Comparison of ENCODE assay signal across 1 cellular context in the genomic region with DNA sequence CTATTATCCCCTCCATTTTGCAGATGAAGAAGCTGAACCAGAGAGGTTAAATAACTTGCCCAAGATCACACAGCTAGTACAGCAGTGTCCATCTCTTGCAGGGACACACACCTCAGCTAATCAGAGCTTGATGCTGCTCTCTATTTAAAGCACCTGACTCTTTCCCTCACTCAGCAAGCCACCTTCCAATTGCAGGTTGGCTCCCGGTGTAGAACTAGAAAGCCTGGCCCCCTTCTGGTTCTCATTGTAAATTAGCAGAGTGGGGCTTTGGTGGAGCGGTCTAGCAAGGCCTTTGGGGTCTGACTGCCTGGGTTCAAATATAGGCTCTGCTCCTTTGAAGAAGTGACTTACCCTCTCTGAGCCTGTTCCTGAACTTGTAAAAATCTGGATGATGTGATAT.
TF ChIP-seq lines count a peak whose summit lies in the region.

No MANE protein-coding gene starts in this region.

TF ChIP-seq in GM23338, 12 proteins besides CTCF, POLR2A, EP300 and RAD21 (continued from another document):
- TF ChIP-seq, protein P1, sequence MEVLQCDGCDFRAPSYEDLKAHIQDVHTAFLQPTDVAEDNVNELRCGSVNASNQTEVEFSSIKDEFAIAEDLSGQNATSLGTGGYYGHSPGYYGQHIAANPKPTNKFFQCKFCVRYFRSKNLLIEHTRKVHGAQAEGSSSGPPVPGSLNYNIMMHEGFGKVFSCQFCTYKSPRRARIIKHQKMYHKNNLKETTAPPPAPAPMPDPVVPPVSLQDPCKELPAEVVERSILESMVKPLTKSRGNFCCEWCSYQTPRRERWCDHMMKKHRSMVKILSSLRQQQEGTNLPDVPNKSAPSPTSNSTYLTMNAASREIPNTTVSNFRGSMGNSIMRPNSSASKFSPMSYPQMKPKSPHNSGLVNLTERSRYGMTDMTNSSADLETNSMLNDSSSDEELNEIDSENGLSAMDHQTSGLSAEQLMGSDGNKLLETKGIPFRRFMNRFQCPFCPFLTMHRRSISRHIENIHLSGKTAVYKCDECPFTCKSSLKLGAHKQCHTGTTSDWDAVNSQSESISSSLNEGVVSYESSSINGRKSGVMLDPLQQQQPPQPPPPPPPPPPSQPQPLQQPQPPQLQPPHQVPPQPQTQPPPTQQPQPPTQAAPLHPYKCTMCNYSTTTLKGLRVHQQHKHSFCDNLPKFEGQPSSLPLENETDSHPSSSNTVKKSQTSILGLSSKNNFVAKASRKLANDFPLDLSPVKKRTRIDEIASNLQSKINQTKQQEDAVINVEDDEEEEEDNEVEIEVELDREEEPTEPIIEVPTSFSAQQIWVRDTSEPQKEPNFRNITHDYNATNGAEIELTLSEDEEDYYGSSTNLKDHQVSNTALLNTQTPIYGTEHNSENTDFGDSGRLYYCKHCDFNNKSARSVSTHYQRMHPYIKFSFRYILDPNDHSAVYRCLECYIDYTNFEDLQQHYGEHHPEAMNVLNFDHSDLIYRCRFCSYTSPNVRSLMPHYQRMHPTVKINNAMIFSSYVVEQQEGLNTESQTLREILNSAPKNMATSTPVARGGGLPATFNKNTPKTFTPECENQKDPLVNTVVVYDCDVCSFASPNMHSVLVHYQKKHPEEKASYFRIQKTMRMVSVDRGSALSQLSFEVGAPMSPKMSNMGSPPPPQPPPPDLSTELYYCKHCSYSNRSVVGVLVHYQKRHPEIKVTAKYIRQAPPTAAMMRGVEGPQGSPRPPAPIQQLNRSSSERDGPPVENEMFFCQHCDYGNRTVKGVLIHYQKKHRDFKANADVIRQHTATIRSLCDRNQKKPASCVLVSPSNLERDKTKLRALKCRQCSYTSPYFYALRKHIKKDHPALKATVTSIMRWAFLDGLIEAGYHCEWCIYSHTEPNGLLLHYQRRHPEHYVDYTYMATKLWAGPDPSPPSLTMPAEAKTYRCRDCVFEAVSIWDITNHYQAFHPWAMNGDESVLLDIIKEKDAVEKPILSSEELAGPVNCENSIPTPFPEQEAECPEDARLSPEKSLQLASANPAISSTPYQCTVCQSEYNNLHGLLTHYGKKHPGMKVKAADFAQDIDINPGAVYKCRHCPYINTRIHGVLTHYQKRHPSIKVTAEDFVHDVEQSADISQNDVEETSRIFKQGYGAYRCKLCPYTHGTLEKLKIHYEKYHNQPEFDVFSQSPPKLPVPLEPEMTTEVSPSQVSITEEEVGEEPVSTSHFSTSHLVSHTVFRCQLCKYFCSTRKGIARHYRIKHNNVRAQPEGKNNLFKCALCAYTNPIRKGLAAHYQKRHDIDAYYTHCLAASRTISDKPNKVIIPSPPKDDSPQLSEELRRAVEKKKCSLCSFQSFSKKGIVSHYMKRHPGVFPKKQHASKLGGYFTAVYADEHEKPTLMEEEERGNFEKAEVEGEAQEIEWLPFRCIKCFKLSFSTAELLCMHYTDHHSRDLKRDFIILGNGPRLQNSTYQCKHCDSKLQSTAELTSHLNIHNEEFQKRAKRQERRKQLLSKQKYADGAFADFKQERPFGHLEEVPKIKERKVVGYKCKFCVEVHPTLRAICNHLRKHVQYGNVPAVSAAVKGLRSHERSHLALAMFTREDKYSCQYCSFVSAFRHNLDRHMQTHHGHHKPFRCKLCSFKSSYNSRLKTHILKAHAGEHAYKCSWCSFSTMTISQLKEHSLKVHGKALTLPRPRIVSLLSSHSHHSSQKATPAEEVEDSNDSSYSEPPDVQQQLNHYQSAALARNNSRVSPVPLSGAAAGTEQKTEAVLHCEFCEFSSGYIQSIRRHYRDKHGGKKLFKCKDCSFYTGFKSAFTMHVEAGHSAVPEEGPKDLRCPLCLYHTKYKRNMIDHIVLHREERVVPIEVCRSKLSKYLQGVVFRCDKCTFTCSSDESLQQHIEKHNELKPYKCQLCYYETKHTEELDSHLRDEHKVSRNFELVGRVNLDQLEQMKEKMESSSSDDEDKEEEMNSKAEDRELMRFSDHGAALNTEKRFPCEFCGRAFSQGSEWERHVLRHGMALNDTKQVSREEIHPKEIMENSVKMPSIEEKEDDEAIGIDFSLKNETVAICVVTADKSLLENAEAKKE (CRISPR knock-in tag; IDR thresholded peaks at IDR 0.05) = no peak
- no peak for TF ChIP-seq ZNF331 (CRISPR knock-in tag; IDR thresholded peaks at IDR 0.05; ENCODE audit: low read depth)
- no peak for TF ChIP-seq POLR2AphosphoS5 (IDR thresholded peaks at IDR 0.05; ENCODE audit: low read depth)
- TF ChIP-seq ZNF114 (CRISPR knock-in tag; IDR thresholded peaks at IDR 0.05) = no peak
- TF ChIP-seq JUNB (IDR thresholded peaks at IDR 0.05; ENCODE audit: unreplicated experiment) = no peak
- no peak for TF ChIP-seq EZH2phosphoT487 (IDR thresholded peaks at IDR 0.05; ENCODE audit: unreplicated experiment)
- no peak for TF ChIP-seq CREB1 (CRISPR knock-in tag; IDR thresholded peaks at IDR 0.05; ENCODE audit: low read depth)
- TF ChIP-seq, protein P2, sequence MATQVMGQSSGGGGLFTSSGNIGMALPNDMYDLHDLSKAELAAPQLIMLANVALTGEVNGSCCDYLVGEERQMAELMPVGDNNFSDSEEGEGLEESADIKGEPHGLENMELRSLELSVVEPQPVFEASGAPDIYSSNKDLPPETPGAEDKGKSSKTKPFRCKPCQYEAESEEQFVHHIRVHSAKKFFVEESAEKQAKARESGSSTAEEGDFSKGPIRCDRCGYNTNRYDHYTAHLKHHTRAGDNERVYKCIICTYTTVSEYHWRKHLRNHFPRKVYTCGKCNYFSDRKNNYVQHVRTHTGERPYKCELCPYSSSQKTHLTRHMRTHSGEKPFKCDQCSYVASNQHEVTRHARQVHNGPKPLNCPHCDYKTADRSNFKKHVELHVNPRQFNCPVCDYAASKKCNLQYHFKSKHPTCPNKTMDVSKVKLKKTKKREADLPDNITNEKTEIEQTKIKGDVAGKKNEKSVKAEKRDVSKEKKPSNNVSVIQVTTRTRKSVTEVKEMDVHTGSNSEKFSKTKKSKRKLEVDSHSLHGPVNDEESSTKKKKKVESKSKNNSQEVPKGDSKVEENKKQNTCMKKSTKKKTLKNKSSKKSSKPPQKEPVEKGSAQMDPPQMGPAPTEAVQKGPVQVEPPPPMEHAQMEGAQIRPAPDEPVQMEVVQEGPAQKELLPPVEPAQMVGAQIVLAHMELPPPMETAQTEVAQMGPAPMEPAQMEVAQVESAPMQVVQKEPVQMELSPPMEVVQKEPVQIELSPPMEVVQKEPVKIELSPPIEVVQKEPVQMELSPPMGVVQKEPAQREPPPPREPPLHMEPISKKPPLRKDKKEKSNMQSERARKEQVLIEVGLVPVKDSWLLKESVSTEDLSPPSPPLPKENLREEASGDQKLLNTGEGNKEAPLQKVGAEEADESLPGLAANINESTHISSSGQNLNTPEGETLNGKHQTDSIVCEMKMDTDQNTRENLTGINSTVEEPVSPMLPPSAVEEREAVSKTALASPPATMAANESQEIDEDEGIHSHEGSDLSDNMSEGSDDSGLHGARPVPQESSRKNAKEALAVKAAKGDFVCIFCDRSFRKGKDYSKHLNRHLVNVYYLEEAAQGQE (IDR thresholded peaks at IDR 0.05; ENCODE audit: unreplicated experiment) = no peak
- no peak for TF ChIP-seq NANOG (IDR thresholded peaks at IDR 0.05; ENCODE audit: borderline replicate concordance)
